In genomic region chr1:12275370-12275769, GRCh38 we compare ENCODE assay signal across 8 cellular contexts. TPM values are rescaled to one million over a fixed set of nuclear protein-coding genes. Genes with fewer than 3 reads are reported as not detected.
A peak's percentile ranks its signal among the peaks of the same experiment; 100 is the strongest.
DNase-seq lines count a peak whose midpoint lies in the region; ATAC-seq and TF ChIP-seq lines count a peak whose summit lies in the region.

No MANE protein-coding gene starts in this region.

- no peak overlapping the region for H3K4me3 ChIP-seq in AG09309 (ENCODE audit: control insufficient read depth, low read depth, low read length)
- H3K4me3 ChIP-seq in HEK293 (ENCODE audit: low read depth, low read length), result no peak overlapping the region
- H3K4me3 ChIP-seq in coronary artery, result no peak overlapping the region

- CTCF ChIA-PET in HEK293 (lab: Yijun Ruan, JAX), result interaction anchor here (0.6 to 3.5 kb wide), 15 partner anchors 8 to 384 kb away, joined by 3 to 14 read pairs (median 5); partner anchors contain the start of gene VPS13D

- peak in 1 of 2 donors; percentile 37 for ATAC-seq in naive thymus-derived CD8-positive, alpha-beta T cell
- ATAC-seq in HG02623 (IDR thresholded peaks at IDR 0.05; ENCODE audit: unreplicated experiment) (no peak), HG03521 (IDR thresholded peaks at IDR 0.05; ENCODE audit: unreplicated experiment) (no peak)

- TF ChIP-seq CTCF in AG09309 (IDR thresholded peaks at IDR 0.05; ENCODE audit: control insufficient read depth, insufficient read depth, low read depth, low read length, missing control alignments), result peak; percentile 80
- TF ChIP-seq CTCF in HEK293 (tag by site-specific recombination; IDR thresholded peaks at IDR 0.05), result peak; percentile 26; the same call in 1 of the 2 replicates
- peak; percentile 82 for TF ChIP-seq CTCF in VCaP (conservative IDR thresholded peaks at IDR 0.05)
- peak; percentile 72 for TF ChIP-seq CTCF in coronary artery (IDR thresholded peaks at IDR 0.05)

- peaks cover 0 to 8% (median 1%) of the 10 kb centered on the region in 4 donors for H3K4me1 Mint-ChIP-seq in naive thymus-derived CD8-positive, alpha-beta T cell

- DNase-seq in AG09309 (ENCODE audit: low read depth) (no peak), coronary artery (ENCODE audit: low spot score) (no peak), NCI-H2171 treated with DMSO at 0.1 percent for 48 hours (lab: John Stamatoyannopoulos, UW) (no peak)
- peak in 7 of 10 donors; percentile 11 to 31 (median 19) for DNase-seq in naive thymus-derived CD8-positive, alpha-beta T cell

- no peak overlapping the region for H3K27ac Mint-ChIP-seq in naive thymus-derived CD8-positive, alpha-beta T cell

- H3K27me3 Mint-ChIP-seq in naive thymus-derived CD8-positive, alpha-beta T cell, result no peaks in the 10 kb centered on the region

- H3K9me3 ChIP-seq in HEK293 (ENCODE audit: control insufficient read depth, insufficient read depth, low read depth, low read length), result no peaks in the 10 kb centered on the region

- H3K4me3 Mint-ChIP-seq in naive thymus-derived CD8-positive, alpha-beta T cell, result no peak overlapping the region

- POLR2A ChIA-PET in HEK293 (lab: Yijun Ruan, JAX), result no interaction called here
- POLR2A ChIA-PET in naive thymus-derived CD8-positive, alpha-beta T cell (lab: Charles Lee), result interaction anchor here (1.2 kb wide), 1 partner anchor 384 kb away, joined by 5 read pairs; no protein-coding TSS in a partner anchor

- no peak overlapping the region for H3K27ac ChIP-seq in HEK293 (ENCODE audit: extremely low read depth, low read depth, low read length)
- no peak overlapping the region for H3K27ac ChIP-seq in VCaP
- H3K27ac ChIP-seq in coronary artery, result no peak overlapping the region

- peaks cover 8 to 88% (median 39%) of the 10 kb centered on the region in 3 donors for H3K36me3 Mint-ChIP-seq in naive thymus-derived CD8-positive, alpha-beta T cell

- H3K36me3 ChIP-seq in HEK293 (ENCODE audit: control insufficient read depth in 2 of 2, insufficient read depth in 1 of 2, low read length in 2 of 2), result peaks cover 45 to 83% of the 10 kb centered on the region in 2 experiments

- no peaks in the 10 kb centered on the region for H3K9me3 Mint-ChIP-seq in naive thymus-derived CD8-positive, alpha-beta T cell

- no peaks in the 10 kb centered on the region for H3K4me1 ChIP-seq in HEK293 (ENCODE audit: control insufficient read depth, insufficient read depth, low read length)

TF ChIP-seq in HEK293, 187 proteins besides CTCF, POLR2A, EP300 and RAD21:
- TF ChIP-seq ZNF654 (tag by site-specific recombination; IDR thresholded peaks at IDR 0.05; ENCODE audit: low read depth) (peak; percentile 40), ZSCAN5A (tag by site-specific recombination; IDR thresholded peaks at IDR 0.05) (no peak), MZF1 (tag by site-specific recombination; IDR thresholded peaks at IDR 0.05; ENCODE audit: borderline replicate concordance) (no peak), ZBTB44 (tag by site-specific recombination; IDR thresholded peaks at IDR 0.05) (no peak), ZNF426 (tag by site-specific recombination; IDR thresholded peaks at IDR 0.05) (no peak), ZNF174 (tag by site-specific recombination; IDR thresholded peaks at IDR 0.05) (no peak)

RNA-seq across cellular contexts. Expression of gene VPS13D, which starts 45.5 kb away (rescaled TPM):
- 10 to 100 TPM; 63.0 to 64.9 TPM for total RNA-seq in naive thymus-derived CD8-positive, alpha-beta T cell
- polyA plus RNA-seq in naive thymus-derived CD8-positive, alpha-beta T cell, result 1 to 10 TPM; 5.3 to 7.5 (median 5.4) TPM

Comparison
In these comparisons a context has a peak if more than half of its experiments do, and no peak if none do; other contexts are left out.
1. DNase-seq: peak in naive thymus-derived CD8-positive, alpha-beta T cell (7 of 10); none in AG09309 (single experiment), coronary artery (single experiment) and NCI-H2171 treated with DMSO at 0.1 percent for 48 hours (single experiment).
2. CTCF ChIP-seq: peak in every context shown above with its lines; median percentile 82 in VCaP; 80 in AG09309; 72 in coronary artery; 26 in HEK293.